Comparison of ENCODE assay signal across 9 cellular contexts in the genomic region with DNA sequence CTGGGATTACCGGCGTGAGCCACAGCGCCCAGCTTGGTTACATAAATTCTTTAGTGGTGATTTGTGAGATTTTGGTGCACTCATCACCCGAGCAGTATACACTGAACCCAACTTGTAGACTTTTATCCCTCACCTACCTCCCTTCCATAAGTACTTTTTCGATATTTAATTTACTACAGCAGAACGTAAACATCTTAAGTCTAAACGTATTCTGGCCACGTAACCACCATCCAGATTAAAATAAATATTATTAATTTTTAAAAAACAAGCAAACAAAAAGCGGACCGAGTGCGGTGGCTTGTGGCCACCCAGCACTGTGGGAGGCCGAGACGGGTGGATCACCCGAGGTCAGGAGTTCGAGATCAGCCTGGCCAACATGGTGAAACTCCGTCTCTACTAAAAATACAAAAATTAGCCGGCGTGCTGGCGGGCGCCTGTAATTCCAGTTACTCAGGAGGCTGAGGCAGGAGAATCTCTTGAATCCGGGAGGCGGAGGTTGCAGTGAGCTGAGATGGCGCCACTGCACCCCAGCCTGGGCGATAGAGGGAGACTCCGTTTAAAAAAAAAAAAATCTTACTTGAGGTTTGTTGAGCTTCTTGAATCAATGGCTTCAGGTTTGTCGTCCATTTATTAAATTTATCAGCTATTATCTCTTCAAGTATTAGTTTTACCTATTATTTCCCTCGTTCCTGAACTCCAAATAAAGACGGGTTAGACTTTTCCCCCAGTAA. TPM values are rescaled to one million over a fixed set of nuclear protein-coding genes. Genes with fewer than 3 reads are reported as not detected.
DNase-seq lines count a peak whose midpoint lies in the region; ATAC-seq, FAIRE-seq and TF ChIP-seq lines count a peak whose summit lies in the region.
"Not testable (repeated sequence)": the region's sequence is repeated elsewhere in the genome, so short reads cannot be mapped to it uniquely, and the experiment has no call there.
"Had no signal": no experiment of that assay in that cellular context is flagged by ENCODE, and none has a peak within 500 bp of the region (broad histone marks: within the 10 kb centered on the region; RNA-seq: fewer than 3 reads in every experiment).

No MANE protein-coding gene starts in this region.

- not testable (repeated sequence) for TF ChIP-seq POLR2A in endothelial cell of umbilical vein (IDR thresholded peaks at IDR 0.05; ENCODE audit: low read depth, low read length)

- peak; percentile 34 for DNase-seq in COLO668 (lab: John Stamatoyannopoulos, UW; ENCODE audit: unreplicated experiment)
- DNase-seq in RKO (ENCODE audit: low spot score), result peak; percentile 91
- DNase-seq in activated T-cell treated with anti-CD3 and anti-CD28 coated beads for 4 hours, result peak; percentile 12
- not testable (repeated sequence) for DNase-seq in endothelial cell of umbilical vein (ENCODE audit: low read depth, low spot score)
- DNase-seq in mucosa of descending colon, result peak; percentile 46 to 62 (median 60)
- DNase-seq in stimulated activated CD8-positive, alpha-beta memory T cell treated with anti-CD3 and anti-CD28 coated beads, Interleukin-15, amount 100 ng/mL, for 48 hours (ENCODE audit: low read depth in 2 of 2), result peak; percentile 34 to 48

- H3K9me3 ChIP-seq in endothelial cell of umbilical vein (replicated peaks; ENCODE audit: control insufficient read depth, insufficient read depth, low read length); mucosa of descending colon: not testable (repeated sequence)

- H3K4me1 ChIP-seq in KMS-11 (ENCODE audit: low read depth, poor library complexity, severe bottlenecking) (peaks cover 34% of the 10 kb centered on the region), endothelial cell of umbilical vein (ENCODE audit: control insufficient read depth, extremely low read depth, insufficient read depth, low read length) (peaks cover 11% of the 10 kb centered on the region), mucosa of descending colon (ENCODE audit: low read depth) (peaks cover 22% of the 10 kb centered on the region)

- H3K9me1 ChIP-seq in endothelial cell of umbilical vein (replicated peaks; ENCODE audit: control insufficient read depth, extremely low read depth, insufficient read depth, low read length), result not testable (repeated sequence)

- CTCF ChIA-PET in endothelial cell of umbilical vein (lab: Charles Lee), result interaction anchor here (0.6 to 2.0 kb wide), 10 partner anchors 38 to 315 kb away, joined by 3 to 13 read pairs (median 4); a partner anchor contains a TSS

- FAIRE-seq in endothelial cell of umbilical vein (lab: Jason Lieb, UNC), result peak; percentile 80

- POLR2A ChIA-PET in endothelial cell of umbilical vein (lab: Charles Lee), result interaction anchor here (1.4 to 1.6 kb wide), 2 partner anchors 37 to 45 kb away, joined by 4 to 6 read pairs; a partner anchor contains a TSS

- intact Hi-C loops in endothelial cell of umbilical vein (cut with micrococcal nuclease) (loop anchor here (5.0 kb wide), 1 partner anchor 39 kb away; a partner anchor contains a TSS), mucosa of descending colon (cut with DNase I, micrococcal nuclease) (loop anchor here in 1 of 2 donors (10.0 kb wide), 1 partner anchor 313 kb away; a partner anchor contains a TSS)

- H3K4me2 ChIP-seq in KMS-11 (peak overlapping the region; percentile 53), endothelial cell of umbilical vein (ENCODE audit: insufficient read depth, low read length) (peak overlapping the region; percentile 83)

- H3K9ac ChIP-seq in KMS-11 (peak overlapping the region; percentile 77), endothelial cell of umbilical vein (replicated peaks; ENCODE audit: extremely low read depth, insufficient read depth, low read length) (peak overlapping the region; percentile 68)

- H3K36me3 ChIP-seq in KMS-11 (ENCODE audit: insufficient read depth) (peaks cover 30% of the 10 kb centered on the region), endothelial cell of umbilical vein (ENCODE audit: control insufficient read depth in 2 of 2, extremely low read depth in 1 of 2, insufficient read depth in 2 of 2, low read length in 2 of 2) (peaks cover 12 to 17% of the 10 kb centered on the region in 2 experiments)
- H3K36me3 ChIP-seq in mucosa of descending colon (ENCODE audit: low read depth), result not testable (repeated sequence)

- H3K27me3 ChIP-seq in KMS-11 (ENCODE audit: insufficient read depth, low read depth); endothelial cell of umbilical vein (ENCODE audit: control insufficient read depth in 2 of 2, insufficient read depth in 2 of 2, low read length in 2 of 2): not testable (repeated sequence)

- not testable (repeated sequence) for BruUV-seq in endothelial cell of umbilical vein (replicated peaks; lab: Mats Ljungman, UMichigan)

- TF ChIP-seq CTCF in KMS-11 (conservative IDR thresholded peaks at IDR 0.05; ENCODE audit: low read depth, low read length), result 0 out of 2 replicates have a peak, but pooled peaks have one; percentile 29
- TF ChIP-seq CTCF in endothelial cell of umbilical vein (IDR thresholded peaks at IDR 0.05; ENCODE audit: extremely low read depth in 1 of 2, insufficient read depth in 1 of 2, low read depth in 1 of 2, low read length in 2 of 2); mucosa of descending colon (IDR thresholded peaks at IDR 0.05): not testable (repeated sequence)

- H4K20me1 ChIP-seq in KMS-11 (ENCODE audit: insufficient read depth); endothelial cell of umbilical vein (replicated peaks; ENCODE audit: control insufficient read depth, extremely low read depth, insufficient read depth, low read length): not testable (repeated sequence)

- dilution Hi-C loops in endothelial cell of umbilical vein (cut with MboI; ENCODE audit: extremely low pct_ligation_motif_present, low sequenced_read_pairs), result not testable (repeated sequence)

- H2AFZ ChIP-seq in KMS-11 (ENCODE audit: low read depth) (peak overlapping the region; percentile 97), endothelial cell of umbilical vein (ENCODE audit: low read depth, low read length) (peak overlapping the region; percentile 70)

- peak; percentile 11 for ATAC-seq in GM21619 (IDR thresholded peaks at IDR 0.05; ENCODE audit: unreplicated experiment)
- ATAC-seq in mucosa of descending colon, result peak; percentile 1

- peak overlapping the region; percentile 83 for H3K27ac ChIP-seq in KMS-11
- peak overlapping the region; percentile 58 for H3K27ac ChIP-seq in endothelial cell of umbilical vein (ENCODE audit: insufficient read depth, low read depth, low read length)

- peak overlapping the region; percentile 97 for H3K4me3 ChIP-seq in KMS-11 (IDR thresholded peaks at IDR 0.05; ENCODE audit: insufficient read depth, low read depth, low read length)
- peak overlapping the region; percentile 21 to 71 (median 31) for H3K4me3 ChIP-seq in endothelial cell of umbilical vein (replicated peaks in 1 of 3; ENCODE audit: insufficient read depth in 1 of 3, low read depth in 1 of 3, low read length in 3 of 3)
- H3K4me3 ChIP-seq in mucosa of descending colon, result peak overlapping the region; percentile 26

- H3K79me2 ChIP-seq in KMS-11 (ENCODE audit: insufficient read depth, low read depth), result peaks cover 40% of the 10 kb centered on the region
- peaks cover 36% of the 10 kb centered on the region for H3K79me2 ChIP-seq in endothelial cell of umbilical vein (ENCODE audit: control insufficient read depth, insufficient read depth, low read length)

RNA-seq across cellular contexts. Expression of a gene that starts 1.0 kb away (rescaled TPM):
- total RNA-seq in endothelial cell of umbilical vein (271 TPM in 2 replicates), mucosa of descending colon (100 to 1,000 TPM in 1 of 3 donors, 10 to 100 TPM in 2; 78.4 to 126 (median 81.3) TPM)
- 289 and 303 TPM in 2 replicates for polyA plus RNA-seq in endothelial cell of umbilical vein
- 391 and 409 TPM in 2 replicates for polyA plus RNA-seq in endothelial cell of umbilical vein (2011; cell fraction: cytosol; rRNA removed)
- polyA plus RNA-seq in endothelial cell of umbilical vein (2011; cell fraction: nucleus; rRNA removed), result 309 and 313 TPM in 2 replicates
- polyA plus RNA-seq in endothelial cell of umbilical vein (2012), result 208 and 298 TPM in 2 replicates
- 290 and 300 TPM in 2 replicates for polyA minus RNA-seq in endothelial cell of umbilical vein
- polyA minus RNA-seq in endothelial cell of umbilical vein (2011; cell fraction: cytosol; rRNA and poly(A)+ RNA removed), result 157 TPM
- 93.8 and 114 TPM in 2 replicates for polyA minus RNA-seq in endothelial cell of umbilical vein (2011; cell fraction: nucleus; rRNA and poly(A)+ RNA removed)

RNA-seq across cellular contexts. Expression of a gene that starts 6.7 kb away (rescaled TPM):
- 9.8 and 10.5 TPM in 2 replicates for total RNA-seq in endothelial cell of umbilical vein
- polyA plus RNA-seq in endothelial cell of umbilical vein, result 13.3 and 13.8 TPM in 2 replicates
- polyA plus RNA-seq in endothelial cell of umbilical vein (2011; cell fraction: cytosol; rRNA removed), result 7.1 and 10.0 TPM in 2 replicates
- 16.7 and 28.0 TPM in 2 replicates for polyA plus RNA-seq in endothelial cell of umbilical vein (2011; cell fraction: nucleus; rRNA removed)
- 1.8 and 8.8 TPM in 2 replicates for polyA plus RNA-seq in endothelial cell of umbilical vein (2012)
- polyA minus RNA-seq in endothelial cell of umbilical vein, result 20.2 and 21.4 TPM in 2 replicates
- 45.8 TPM for polyA minus RNA-seq in endothelial cell of umbilical vein (2011; cell fraction: cytosol; rRNA and poly(A)+ RNA removed)
- polyA minus RNA-seq in endothelial cell of umbilical vein (2011; cell fraction: nucleus; rRNA and poly(A)+ RNA removed), result 4.1 and 7.5 TPM in 2 replicates
- total RNA-seq in mucosa of descending colon, result 10 to 100 TPM in 1 of 3 donors, 1 to 10 TPM in 2; 2.3 to 16.4 (median 6.0) TPM
- total RNA-seq: LHCN-M2 had no signal

RNA-seq across cellular contexts. Expression of a gene that starts 13.3 kb away (rescaled TPM):
- total RNA-seq in endothelial cell of umbilical vein (36.5 and 36.8 TPM in 2 replicates), mucosa of descending colon (10 to 100 TPM; 22.6 to 33.7 (median 25.4) TPM)
- 47.3 and 55.1 TPM in 2 replicates for polyA plus RNA-seq in endothelial cell of umbilical vein
- 53.0 and 57.6 TPM in 2 replicates for polyA plus RNA-seq in endothelial cell of umbilical vein (2011; cell fraction: cytosol; rRNA removed)
- polyA plus RNA-seq in endothelial cell of umbilical vein (2011; cell fraction: nucleus; rRNA removed), result 23.5 and 24.2 TPM in 2 replicates
- 28.9 and 31.7 TPM in 2 replicates for polyA plus RNA-seq in endothelial cell of umbilical vein (2012)
- 20.9 and 22.2 TPM in 2 replicates for polyA minus RNA-seq in endothelial cell of umbilical vein
- 25.6 TPM for polyA minus RNA-seq in endothelial cell of umbilical vein (2011; cell fraction: cytosol; rRNA and poly(A)+ RNA removed)
- 9.2 and 12.7 TPM in 2 replicates for polyA minus RNA-seq in endothelial cell of umbilical vein (2011; cell fraction: nucleus; rRNA and poly(A)+ RNA removed)

RNA-seq across cellular contexts. Expression of a gene that starts 37.9 kb away (rescaled TPM):
- total RNA-seq in endothelial cell of umbilical vein, result 72.1 and 74.4 TPM in 2 replicates
- polyA plus RNA-seq in endothelial cell of umbilical vein, result 47.1 and 62.0 TPM in 2 replicates
- 50.2 and 51.0 TPM in 2 replicates for polyA plus RNA-seq in endothelial cell of umbilical vein (2011; cell fraction: cytosol; rRNA removed)
- 106 and 115 TPM in 2 replicates for polyA plus RNA-seq in endothelial cell of umbilical vein (2011; cell fraction: nucleus; rRNA removed)
- polyA plus RNA-seq in endothelial cell of umbilical vein (2012), result 42.7 and 46.6 TPM in 2 replicates
- polyA minus RNA-seq in endothelial cell of umbilical vein, result 45.3 and 54.6 TPM in 2 replicates
- 38.8 TPM for polyA minus RNA-seq in endothelial cell of umbilical vein (2011; cell fraction: cytosol; rRNA and poly(A)+ RNA removed)
- polyA minus RNA-seq in endothelial cell of umbilical vein (2011; cell fraction: nucleus; rRNA and poly(A)+ RNA removed), result 107 and 134 TPM in 2 replicates
- total RNA-seq in mucosa of descending colon, result 10 to 100 TPM; 64.2 to 71.8 (median 71.6) TPM

RNA-seq across cellular contexts. Expression of a gene that starts 43.6 kb away (rescaled TPM):
- total RNA-seq in endothelial cell of umbilical vein (not detected in 2 replicates), mucosa of descending colon (1 to 10 TPM in 2 of 3 donors, under 1 TPM in 1; 0.20 to 5.6 (median 2.4) TPM)
- not detected in 2 replicates for polyA plus RNA-seq in endothelial cell of umbilical vein
- polyA plus RNA-seq in endothelial cell of umbilical vein (2011; cell fraction: cytosol; rRNA removed), result not detected in 2 replicates
- not detected in 2 replicates for polyA plus RNA-seq in endothelial cell of umbilical vein (2011; cell fraction: nucleus; rRNA removed)
- polyA plus RNA-seq in endothelial cell of umbilical vein (2012), result 0.66 and 1.1 TPM in 2 replicates
- polyA minus RNA-seq in endothelial cell of umbilical vein, result 0.58 TPM in 1 of 2 replicates, not detected in the other
- 1.3 TPM for polyA minus RNA-seq in endothelial cell of umbilical vein (2011; cell fraction: cytosol; rRNA and poly(A)+ RNA removed)
- not detected in 2 replicates for polyA minus RNA-seq in endothelial cell of umbilical vein (2011; cell fraction: nucleus; rRNA and poly(A)+ RNA removed)

Comparison
In these comparisons a context has a peak if more than half of its experiments do, and no peak if none do; other contexts are left out.
1. H3K4me3 ChIP-seq: peak in every context shown above with its lines; median percentile 97 in KMS-11; 31 in endothelial cell of umbilical vein; 26 in mucosa of descending colon.